In the genomic region with DNA sequence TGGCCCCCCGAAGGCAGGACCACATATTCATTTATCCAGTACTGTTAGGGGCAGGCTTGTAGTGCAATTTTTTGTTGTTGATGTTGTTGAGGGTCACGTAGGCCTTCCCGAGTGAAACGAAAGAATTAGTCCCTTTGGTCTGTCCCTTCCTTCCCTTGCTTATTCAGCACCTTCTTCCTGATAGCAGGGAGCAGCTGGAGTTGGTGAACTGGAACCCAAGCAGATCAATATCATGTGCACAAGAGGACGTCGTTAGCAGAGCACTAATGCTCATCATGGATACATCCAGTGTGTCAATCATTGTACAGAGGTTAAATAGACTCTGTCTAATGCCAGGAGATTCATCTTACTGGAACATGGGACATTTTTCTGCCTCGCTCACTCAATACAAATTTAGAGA, we compare ENCODE assay signal across 11 cellular contexts.
"Had no signal": no experiment of that assay in that cellular context is flagged by ENCODE, and none has a peak within 500 bp of the region (broad histone marks: within the 10 kb centered on the region; RNA-seq: fewer than 3 reads in every experiment).

No MANE protein-coding gene starts in this region.

- H3K4me1 Mint-ChIP-seq: activated B cell treated with CpG ODN at 0.5 μM for 24 hours; activated CD4-positive, alpha-beta T cell treated with anti-CD3 and anti-CD28 coated beads, Interleukin-2, amount 10 ng/mL, durations not matched to agents 24 days and 14 days; activated T-helper 17 cell treated with anti-CD3 and anti-CD28 coated beads, Interleukin-2, amount 50 U/mL, for 72 hours; naive B cell; stimulated activated effector memory CD8-positive, alpha-beta T cell treated with anti-CD3 and anti-CD28 coated beads, Interleukin-12 subunit alpha, Interleukin-12 subunit beta, amount 100 ng/mL, for 72 hours had no signal

- ATAC-seq: activated T-helper 17 cell treated with anti-CD3 and anti-CD28 coated beads, Interleukin-2, amount 50 U/mL, for 72 hours; foreskin keratinocyte; heart right ventricle; stimulated activated effector memory CD8-positive, alpha-beta T cell treated with anti-CD3 and anti-CD28 coated beads, Interleukin-12 subunit alpha, Interleukin-12 subunit beta, amount 100 ng/mL, for 72 hours had no signal

- H3K4me3 Mint-ChIP-seq: activated B cell treated with CpG ODN at 0.5 μM for 24 hours; activated CD4-positive, alpha-beta T cell treated with anti-CD3 and anti-CD28 coated beads, Interleukin-2, amount 10 ng/mL, durations not matched to agents 24 days and 14 days; activated naive CD4-positive, alpha-beta T cell treated with anti-CD3 and anti-CD28 coated beads for 36 hours; activated T-helper 17 cell treated with anti-CD3 and anti-CD28 coated beads, Interleukin-2, amount 50 U/mL, for 72 hours; naive B cell; stimulated activated effector memory CD8-positive, alpha-beta T cell treated with anti-CD3 and anti-CD28 coated beads, Interleukin-12 subunit alpha, Interleukin-12 subunit beta, amount 100 ng/mL, for 72 hours had no signal

- H3K27ac Mint-ChIP-seq: activated B cell treated with CpG ODN at 0.5 μM for 24 hours; activated CD4-positive, alpha-beta T cell treated with anti-CD3 and anti-CD28 coated beads, Interleukin-2, amount 10 ng/mL, durations not matched to agents 24 days and 14 days; activated naive CD4-positive, alpha-beta T cell treated with anti-CD3 and anti-CD28 coated beads for 36 hours; activated T-helper 17 cell treated with anti-CD3 and anti-CD28 coated beads, Interleukin-2, amount 50 U/mL, for 72 hours; naive B cell; stimulated activated effector memory CD8-positive, alpha-beta T cell treated with anti-CD3 and anti-CD28 coated beads, Interleukin-12 subunit alpha, Interleukin-12 subunit beta, amount 100 ng/mL, for 72 hours had no signal

- H3K36me3 Mint-ChIP-seq: naive B cell; stimulated activated effector memory CD8-positive, alpha-beta T cell treated with anti-CD3 and anti-CD28 coated beads, Interleukin-12 subunit alpha, Interleukin-12 subunit beta, amount 100 ng/mL, for 72 hours had no signal

- DNase-seq: activated B cell treated with CpG ODN at 0.5 μM for 24 hours; activated CD4-positive, alpha-beta T cell treated with anti-CD3 and anti-CD28 coated beads, Interleukin-2, amount 10 ng/mL, durations not matched to agents 24 days and 14 days; activated CD8-positive, alpha-beta memory T cell treated with anti-CD3 and anti-CD28 coated beads for 24 hours; activated naive CD4-positive, alpha-beta T cell treated with anti-CD3 and anti-CD28 coated beads for 36 hours; activated T-cell treated with anti-CD3 and anti-CD28 coated beads for 4 hours; foreskin keratinocyte; heart right ventricle; naive B cell; tibial artery had no signal

- H3K9me3 Mint-ChIP-seq: activated B cell treated with CpG ODN at 0.5 μM for 24 hours; activated CD4-positive, alpha-beta T cell treated with anti-CD3 and anti-CD28 coated beads, Interleukin-2, amount 10 ng/mL, durations not matched to agents 24 days and 14 days; activated naive CD4-positive, alpha-beta T cell treated with anti-CD3 and anti-CD28 coated beads for 36 hours; activated T-helper 17 cell treated with anti-CD3 and anti-CD28 coated beads, Interleukin-2, amount 50 U/mL, for 72 hours; stimulated activated effector memory CD8-positive, alpha-beta T cell treated with anti-CD3 and anti-CD28 coated beads, Interleukin-12 subunit alpha, Interleukin-12 subunit beta, amount 100 ng/mL, for 72 hours had no signal
